Comparison of ENCODE assay signal across 20 cellular contexts in the genomic region with DNA sequence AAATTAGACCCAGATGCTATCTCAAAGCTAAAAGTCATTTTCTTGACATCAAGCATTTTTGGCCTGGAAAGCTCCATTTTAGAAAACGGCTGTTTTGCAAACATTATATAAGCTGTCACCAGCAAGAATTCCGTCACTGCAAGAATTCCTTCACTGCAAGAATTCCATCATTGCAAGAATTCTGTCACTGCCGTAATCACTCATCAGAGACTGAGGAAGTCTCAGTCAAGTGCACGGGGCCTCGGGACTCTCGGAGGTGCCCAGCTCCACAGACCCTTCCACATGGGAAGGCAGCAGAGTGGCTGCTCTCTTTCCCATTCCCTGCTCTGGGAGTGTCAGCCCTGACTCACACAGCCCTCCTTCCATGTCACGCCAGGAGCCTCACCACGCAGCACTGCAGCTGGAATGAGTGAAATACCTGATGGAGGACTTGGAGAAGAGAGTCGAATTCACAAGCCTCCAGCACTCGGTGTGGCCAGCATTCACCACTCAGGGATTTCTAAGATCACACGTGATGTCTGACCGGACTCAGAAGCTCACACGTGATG.
DNase-seq lines count a peak whose midpoint lies in the region; ATAC-seq and TF ChIP-seq lines count a peak whose summit lies in the region.
"Had no signal": no experiment of that assay in that cellular context is flagged by ENCODE, and none has a peak within 500 bp of the region (broad histone marks: within the 10 kb centered on the region; RNA-seq: fewer than 3 reads in every experiment).

No MANE protein-coding gene starts in this region.

- intact Hi-C loops in cardiac septum (cut with DNase I): no loop called here
- intact Hi-C loops in left cardiac atrium (cut with DNase I): no loop called here
- intact Hi-C loops in head of caudate nucleus (cut with DNase I): no loop called here
- intact Hi-C loops in upper lobe of right lung (cut with DNase I): no loop called here

- H4K91ac ChIP-seq in neuronal stem cell (ENCODE audit: low read depth, low read length, poor library complexity): no peak overlapping the region

- no peak overlapping the region for H3K18ac ChIP-seq in neuronal stem cell (ENCODE audit: low read length)

- no peak overlapping the region for H3K4me2 ChIP-seq in neuronal stem cell (ENCODE audit: insufficient read depth, low read length, poor library complexity, severe bottlenecking)
- H3K4me2 ChIP-seq: A549 had no signal

- peaks cover 0 to 7% of the 10 kb centered on the region in 2 donors for H3K4me1 ChIP-seq in neuronal stem cell (ENCODE audit: control insufficient read depth in 2 of 2, insufficient read depth in 1 of 2, low read depth in 1 of 2, low read length in 2 of 2)
- no peaks in the 10 kb centered on the region for H3K4me1 ChIP-seq in upper lobe of right lung
- H3K4me1 ChIP-seq: A549, HAP-1 had no signal

- no peak overlapping the region for H2BK12ac ChIP-seq in neuronal stem cell (ENCODE audit: low read length)

- no peak overlapping the region for H2BK5ac ChIP-seq in neuronal stem cell (ENCODE audit: low read length)

- no CpG with 5 or more reads among the region's 13 CpGs for WGBS in neuronal stem cell (ENCODE audit: extremely low coverage in 2 of 2, insufficient read length in 2 of 2, insufficient replicate concordance in 1 of 2), 2 donors

- peaks cover 0 to 2% of the 10 kb centered on the region in 2 donors for H3K9me3 ChIP-seq in neuronal stem cell (replicated peaks in 1 of 2; ENCODE audit: control insufficient read depth in 2 of 2, insufficient read depth in 1 of 2, low read depth in 1 of 2, low read length in 2 of 2)
- no peaks in the 10 kb centered on the region for H3K9me3 ChIP-seq in upper lobe of right lung
- H3K9me3 ChIP-seq: HAP-1 had no signal

- H3K79me1 ChIP-seq in neuronal stem cell (ENCODE audit: low read depth, low read length): no peaks in the 10 kb centered on the region

- H3K27ac ChIP-seq in neuronal stem cell (replicated peaks; ENCODE audit: low read length) (no peak overlapping the region), upper lobe of right lung (no peak overlapping the region)
- H3K27ac ChIP-seq: A549 had no signal

- H3K27me3 ChIP-seq in neuronal stem cell (ENCODE audit: control insufficient read depth in 3 of 3, insufficient read depth in 3 of 3, low read depth in 1 of 3, low read length in 3 of 3) (no peaks in the 10 kb centered on the region), upper lobe of right lung (no peaks in the 10 kb centered on the region)

- ATAC-seq in left cardiac atrium: no peak
- no peak for ATAC-seq in upper lobe of right lung
- ATAC-seq: A549 had no signal

- H3K36me3 ChIP-seq in neuronal stem cell (replicated peaks in 1 of 2; ENCODE audit: control insufficient read depth in 2 of 2, insufficient read depth in 2 of 2, low read length in 2 of 2) (no peaks in the 10 kb centered on the region), upper lobe of right lung (no peaks in the 10 kb centered on the region)
- H3K36me3 ChIP-seq: HAP-1 had no signal

- H3K36me3 Mint-ChIP-seq in activated CD4-positive, alpha-beta T cell treated with anti-CD3 and anti-CD28 coated beads, Interleukin-2, amount 10 ng/mL, durations not matched to agents 7 days and 5 days (ENCODE audit: low read depth): no peaks in the 10 kb centered on the region
- H3K36me3 Mint-ChIP-seq: CD4-positive, alpha-beta memory T cell had no signal

- H4K8ac ChIP-seq in neuronal stem cell (ENCODE audit: low read depth, low read length): no peak overlapping the region

- no peak overlapping the region for H3K27ac Mint-ChIP-seq in activated CD4-positive, alpha-beta T cell treated with anti-CD3 and anti-CD28 coated beads, Interleukin-2, amount 10 ng/mL, durations not matched to agents 7 days and 5 days
- H3K27ac Mint-ChIP-seq: CD4-positive, alpha-beta memory T cell; HFFc6 had no signal

- H3K9me3 Mint-ChIP-seq in activated CD4-positive, alpha-beta T cell treated with anti-CD3 and anti-CD28 coated beads, Interleukin-2, amount 10 ng/mL, durations not matched to agents 7 days and 5 days: peaks cover 20% of the 10 kb centered on the region

- H3K4me3 ChIP-seq in neuronal stem cell (ENCODE audit: low read length in 2 of 2) (no peak overlapping the region), upper lobe of right lung (no peak overlapping the region)
- H3K4me3 ChIP-seq: A549, HAP-1 had no signal

- H3K23ac ChIP-seq in neuronal stem cell (ENCODE audit: low read depth, low read length, poor library complexity): peak overlapping the region; percentile 67

- H2AFZ ChIP-seq in neuronal stem cell (ENCODE audit: low read length): no peak overlapping the region

- H3K4me3 Mint-ChIP-seq in activated CD4-positive, alpha-beta T cell treated with anti-CD3 and anti-CD28 coated beads, Interleukin-2, amount 10 ng/mL, durations not matched to agents 7 days and 5 days: no peak overlapping the region
- H3K4me3 Mint-ChIP-seq: CD4-positive, alpha-beta memory T cell; HFFc6 had no signal

- no peak overlapping the region for H3K9ac ChIP-seq in neuronal stem cell (ENCODE audit: low read depth, low read length, poor library complexity)

- no peak overlapping the region for H3K14ac ChIP-seq in neuronal stem cell (ENCODE audit: low read length)

- no peak overlapping the region for H2BK120ac ChIP-seq in neuronal stem cell (ENCODE audit: low read depth, low read length)

- no peak for TF ChIP-seq CTCF in upper lobe of right lung (IDR thresholded peaks at IDR 0.05)

- DNase-seq in cardiac septum (ENCODE audit: low spot score): peak; percentile 63
- DNase-seq in left cardiac atrium: no peak
- peak in 29 of 42 donors; percentile 18 to 77 (median 56) for DNase-seq in head of caudate nucleus
- no peak for DNase-seq in neuronal stem cell (ENCODE audit: low spot score)
- DNase-seq in upper lobe of right lung: peak; percentile 19
- no peak for DNase-seq in activated CD4-positive, alpha-beta T cell treated with anti-CD3 and anti-CD28 coated beads, Interleukin-2, amount 10 ng/mL, durations not matched to agents 7 days and 5 days
- no peak for DNase-seq in OCI-M2 (lab: John Stamatoyannopoulos, UW; ENCODE audit: unreplicated experiment)
- DNase-seq in AML-193 (lab: John Stamatoyannopoulos, UW): no peak
- DNase-seq: 8988T; ACHN; C1 segment of cervical spinal cord; Calu3; CD4-positive, alpha-beta memory T cell; COR-L47; DMS53; DMS79 treated with DMSO at 0.1 percent for 48 hours; GOT3; HFFc6 had no signal

- no peak overlapping the region for H3K4ac ChIP-seq in neuronal stem cell (ENCODE audit: low read length)

- H3K4me1 Mint-ChIP-seq in activated CD4-positive, alpha-beta T cell treated with anti-CD3 and anti-CD28 coated beads, Interleukin-2, amount 10 ng/mL, durations not matched to agents 7 days and 5 days: no peaks in the 10 kb centered on the region
- H3K4me1 Mint-ChIP-seq: CD4-positive, alpha-beta memory T cell had no signal

- H2BK15ac ChIP-seq in neuronal stem cell (ENCODE audit: low read length): no peak overlapping the region

- H3K27me3 Mint-ChIP-seq in activated CD4-positive, alpha-beta T cell treated with anti-CD3 and anti-CD28 coated beads, Interleukin-2, amount 10 ng/mL, durations not matched to agents 7 days and 5 days: no peaks in the 10 kb centered on the region
- H3K27me3 Mint-ChIP-seq: CD4-positive, alpha-beta memory T cell had no signal

- H2AK5ac ChIP-seq in neuronal stem cell (ENCODE audit: low read depth, low read length): no peak overlapping the region

- CTCF ChIA-PET in activated CD4-positive, alpha-beta T cell treated with anti-CD3 and anti-CD28 coated beads, Interleukin-2, amount 10 ng/mL, durations not matched to agents 7 days and 5 days (lab: Charles Lee): no interaction called here

- POLR2A ChIA-PET in activated CD4-positive, alpha-beta T cell treated with anti-CD3 and anti-CD28 coated beads, Interleukin-2, amount 10 ng/mL, durations not matched to agents 7 days and 5 days (lab: Charles Lee): no interaction called here

Comparison
In these comparisons a context has a peak if more than half of its experiments do, and no peak if none do; other contexts are left out.
1. DNase-seq: peak in cardiac septum (single experiment), head of caudate nucleus (29 of 42) and upper lobe of right lung (single experiment); none in left cardiac atrium (single experiment), neuronal stem cell (single experiment), activated CD4-positive, alpha-beta T cell treated with anti-CD3 and anti-CD28 coated beads, Interleukin-2, amount 10 ng/mL, durations not matched to agents 7 days and 5 days (single experiment), OCI-M2 (single experiment) and AML-193 (0 of 2).